ENCODE assay signal across 1 cellular context in the genomic region with DNA sequence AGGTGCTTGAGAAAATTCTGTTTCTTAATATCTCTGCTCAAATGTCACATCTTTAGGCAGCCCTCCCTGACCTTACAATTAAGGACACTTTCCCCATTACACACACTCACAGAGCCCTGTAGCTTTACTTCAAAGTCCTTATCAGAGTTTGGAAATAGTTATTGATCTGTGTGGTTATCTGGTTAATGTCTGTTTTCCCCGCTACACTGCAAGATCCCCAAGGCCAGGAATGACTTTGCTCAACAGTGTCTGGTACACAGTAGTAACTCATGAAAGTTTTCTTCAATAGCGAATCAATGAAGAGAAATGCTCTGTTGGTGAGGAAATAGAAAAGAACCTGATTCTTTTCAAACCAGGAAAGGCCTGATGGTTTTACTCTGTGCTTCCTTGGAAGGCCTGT.
TF ChIP-seq lines count a peak whose summit lies in the region.

No MANE protein-coding gene starts in this region.

TF ChIP-seq in HepG2, 621 proteins besides CTCF, POLR2A, EP300 and RAD21 (continued from another document):
- TF ChIP-seq, protein P1, sequence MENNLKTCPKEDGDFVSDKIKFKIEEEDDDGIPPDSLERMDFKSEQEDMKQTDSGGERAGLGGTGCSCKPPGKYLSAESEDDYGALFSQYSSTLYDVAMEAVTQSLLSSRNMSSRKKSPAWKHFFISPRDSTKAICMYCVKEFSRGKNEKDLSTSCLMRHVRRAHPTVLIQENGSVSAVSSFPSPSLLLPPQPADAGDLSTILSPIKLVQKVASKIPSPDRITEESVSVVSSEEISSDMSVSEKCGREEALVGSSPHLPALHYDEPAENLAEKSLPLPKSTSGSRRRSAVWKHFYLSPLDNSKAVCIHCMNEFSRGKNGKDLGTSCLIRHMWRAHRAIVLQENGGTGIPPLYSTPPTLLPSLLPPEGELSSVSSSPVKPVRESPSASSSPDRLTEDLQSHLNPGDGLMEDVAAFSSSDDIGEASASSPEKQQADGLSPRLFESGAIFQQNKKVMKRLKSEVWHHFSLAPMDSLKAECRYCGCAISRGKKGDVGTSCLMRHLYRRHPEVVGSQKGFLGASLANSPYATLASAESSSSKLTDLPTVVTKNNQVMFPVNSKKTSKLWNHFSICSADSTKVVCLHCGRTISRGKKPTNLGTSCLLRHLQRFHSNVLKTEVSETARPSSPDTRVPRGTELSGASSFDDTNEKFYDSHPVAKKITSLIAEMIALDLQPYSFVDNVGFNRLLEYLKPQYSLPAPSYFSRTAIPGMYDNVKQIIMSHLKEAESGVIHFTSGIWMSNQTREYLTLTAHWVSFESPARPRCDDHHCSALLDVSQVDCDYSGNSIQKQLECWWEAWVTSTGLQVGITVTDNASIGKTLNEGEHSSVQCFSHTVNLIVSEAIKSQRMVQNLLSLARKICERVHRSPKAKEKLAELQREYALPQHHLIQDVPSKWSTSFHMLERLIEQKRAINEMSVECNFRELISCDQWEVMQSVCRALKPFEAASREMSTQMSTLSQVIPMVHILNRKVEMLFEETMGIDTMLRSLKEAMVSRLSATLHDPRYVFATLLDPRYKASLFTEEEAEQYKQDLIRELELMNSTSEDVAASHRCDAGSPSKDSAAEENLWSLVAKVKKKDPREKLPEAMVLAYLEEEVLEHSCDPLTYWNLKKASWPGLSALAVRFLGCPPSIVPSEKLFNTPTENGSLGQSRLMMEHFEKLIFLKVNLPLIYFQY (CRISPR knock-in tag; IDR thresholded peaks at IDR 0.05; ENCODE audit: borderline replicate concordance), result no peak
- no peak for TF ChIP-seq CBX5 (CRISPR knock-in tag; IDR thresholded peaks at IDR 0.05; ENCODE audit: borderline replicate concordance)
- TF ChIP-seq SP2 (CRISPR knock-in tag; IDR thresholded peaks at IDR 0.05), result no peak
- TF ChIP-seq ISX (CRISPR knock-in tag; conservative IDR thresholded peaks at IDR 0.05), result no peak
- peak; percentile 47; the same call in 1 of the 2 replicates for TF ChIP-seq NFE2L2 (IDR thresholded peaks at IDR 0.05; ENCODE audit: low read length)
- TF ChIP-seq RFXAP (CRISPR knock-in tag; IDR thresholded peaks at IDR 0.05; ENCODE audit: borderline replicate concordance), result peak; percentile 48; the same call in 1 of the 2 replicates
- TF ChIP-seq TARDBP (CRISPR knock-in tag; IDR thresholded peaks at IDR 0.05), result 0 out of 2 replicates have a peak, but pooled peaks have one; percentile 15
- TF ChIP-seq ZNF367 (CRISPR knock-in tag; IDR thresholded peaks at IDR 0.05; ENCODE audit: borderline replicate concordance), result no peak
- TF ChIP-seq ZNF552 (CRISPR knock-in tag; IDR thresholded peaks at IDR 0.05; ENCODE audit: borderline replicate concordance), result no peak
- no peak for TF ChIP-seq ZNF670 (CRISPR knock-in tag; IDR thresholded peaks at IDR 0.05; ENCODE audit: borderline replicate concordance)
- no peak for TF ChIP-seq JARID2 (CRISPR knock-in tag; IDR thresholded peaks at IDR 0.05; ENCODE audit: insufficient replicate concordance)
- TF ChIP-seq, protein P2, sequence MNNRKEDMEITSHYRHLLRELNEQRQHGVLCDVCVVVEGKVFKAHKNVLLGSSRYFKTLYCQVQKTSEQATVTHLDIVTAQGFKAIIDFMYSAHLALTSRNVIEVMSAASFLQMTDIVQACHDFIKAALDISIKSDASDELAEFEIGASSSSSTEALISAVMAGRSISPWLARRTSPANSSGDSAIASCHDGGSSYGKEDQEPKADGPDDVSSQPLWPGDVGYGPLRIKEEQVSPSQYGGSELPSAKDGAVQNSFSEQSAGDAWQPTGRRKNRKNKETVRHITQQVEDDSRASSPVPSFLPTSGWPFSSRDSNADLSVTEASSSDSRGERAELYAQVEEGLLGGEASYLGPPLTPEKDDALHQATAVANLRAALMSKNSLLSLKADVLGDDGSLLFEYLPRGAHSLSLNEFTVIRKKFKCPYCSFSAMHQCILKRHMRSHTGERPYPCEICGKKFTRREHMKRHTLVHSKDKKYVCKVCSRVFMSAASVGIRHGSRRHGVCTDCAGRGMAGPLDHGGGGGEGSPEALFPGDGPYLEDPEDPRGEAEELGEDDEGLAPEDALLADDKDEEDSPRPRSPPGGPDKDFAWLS (CRISPR knock-in tag; IDR thresholded peaks at IDR 0.05; ENCODE audit: borderline replicate concordance), result no peak
- TF ChIP-seq, protein P3, sequence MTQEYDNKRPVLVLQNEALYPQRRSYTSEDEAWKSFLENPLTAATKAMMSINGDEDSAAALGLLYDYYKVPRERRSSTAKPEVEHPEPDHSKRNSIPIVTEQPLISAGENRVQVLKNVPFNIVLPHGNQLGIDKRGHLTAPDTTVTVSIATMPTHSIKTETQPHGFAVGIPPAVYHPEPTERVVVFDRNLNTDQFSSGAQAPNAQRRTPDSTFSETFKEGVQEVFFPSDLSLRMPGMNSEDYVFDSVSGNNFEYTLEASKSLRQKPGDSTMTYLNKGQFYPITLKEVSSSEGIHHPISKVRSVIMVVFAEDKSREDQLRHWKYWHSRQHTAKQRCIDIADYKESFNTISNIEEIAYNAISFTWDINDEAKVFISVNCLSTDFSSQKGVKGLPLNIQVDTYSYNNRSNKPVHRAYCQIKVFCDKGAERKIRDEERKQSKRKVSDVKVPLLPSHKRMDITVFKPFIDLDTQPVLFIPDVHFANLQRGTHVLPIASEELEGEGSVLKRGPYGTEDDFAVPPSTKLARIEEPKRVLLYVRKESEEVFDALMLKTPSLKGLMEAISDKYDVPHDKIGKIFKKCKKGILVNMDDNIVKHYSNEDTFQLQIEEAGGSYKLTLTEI (CRISPR knock-in tag; conservative IDR thresholded peaks at IDR 0.05), result no peak
- TF ChIP-seq ZBTB7B (CRISPR knock-in tag; IDR thresholded peaks at IDR 0.05), result no peak; the same call in 1 of the 2 replicates
- no peak for TF ChIP-seq ZNF350 (CRISPR knock-in tag; IDR thresholded peaks at IDR 0.05; ENCODE audit: borderline replicate concordance, low read depth)
- TF ChIP-seq FOXO1 (CRISPR knock-in tag; IDR thresholded peaks at IDR 0.05), result peak; percentile 91
- TF ChIP-seq, protein P4, sequence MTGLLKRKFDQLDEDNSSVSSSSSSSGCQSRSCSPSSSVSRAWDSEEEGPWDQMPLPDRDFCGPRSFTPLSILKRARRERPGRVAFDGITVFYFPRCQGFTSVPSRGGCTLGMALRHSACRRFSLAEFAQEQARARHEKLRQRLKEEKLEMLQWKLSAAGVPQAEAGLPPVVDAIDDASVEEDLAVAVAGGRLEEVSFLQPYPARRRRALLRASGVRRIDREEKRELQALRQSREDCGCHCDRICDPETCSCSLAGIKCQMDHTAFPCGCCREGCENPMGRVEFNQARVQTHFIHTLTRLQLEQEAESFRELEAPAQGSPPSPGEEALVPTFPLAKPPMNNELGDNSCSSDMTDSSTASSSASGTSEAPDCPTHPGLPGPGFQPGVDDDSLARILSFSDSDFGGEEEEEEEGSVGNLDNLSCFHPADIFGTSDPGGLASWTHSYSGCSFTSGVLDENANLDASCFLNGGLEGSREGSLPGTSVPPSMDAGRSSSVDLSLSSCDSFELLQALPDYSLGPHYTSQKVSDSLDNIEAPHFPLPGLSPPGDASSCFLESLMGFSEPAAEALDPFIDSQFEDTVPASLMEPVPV (CRISPR knock-in tag; IDR thresholded peaks at IDR 0.05), result no peak
- TF ChIP-seq, protein P5, sequence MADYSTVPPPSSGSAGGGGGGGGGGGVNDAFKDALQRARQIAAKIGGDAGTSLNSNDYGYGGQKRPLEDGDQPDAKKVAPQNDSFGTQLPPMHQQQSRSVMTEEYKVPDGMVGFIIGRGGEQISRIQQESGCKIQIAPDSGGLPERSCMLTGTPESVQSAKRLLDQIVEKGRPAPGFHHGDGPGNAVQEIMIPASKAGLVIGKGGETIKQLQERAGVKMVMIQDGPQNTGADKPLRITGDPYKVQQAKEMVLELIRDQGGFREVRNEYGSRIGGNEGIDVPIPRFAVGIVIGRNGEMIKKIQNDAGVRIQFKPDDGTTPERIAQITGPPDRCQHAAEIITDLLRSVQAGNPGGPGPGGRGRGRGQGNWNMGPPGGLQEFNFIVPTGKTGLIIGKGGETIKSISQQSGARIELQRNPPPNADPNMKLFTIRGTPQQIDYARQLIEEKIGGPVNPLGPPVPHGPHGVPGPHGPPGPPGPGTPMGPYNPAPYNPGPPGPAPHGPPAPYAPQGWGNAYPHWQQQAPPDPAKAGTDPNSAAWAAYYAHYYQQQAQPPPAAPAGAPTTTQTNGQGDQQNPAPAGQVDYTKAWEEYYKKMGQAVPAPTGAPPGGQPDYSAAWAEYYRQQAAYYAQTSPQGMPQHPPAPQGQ (CRISPR knock-in tag; IDR thresholded peaks at IDR 0.05; ENCODE audit: borderline replicate concordance), result no peak
- TF ChIP-seq, protein P6, sequence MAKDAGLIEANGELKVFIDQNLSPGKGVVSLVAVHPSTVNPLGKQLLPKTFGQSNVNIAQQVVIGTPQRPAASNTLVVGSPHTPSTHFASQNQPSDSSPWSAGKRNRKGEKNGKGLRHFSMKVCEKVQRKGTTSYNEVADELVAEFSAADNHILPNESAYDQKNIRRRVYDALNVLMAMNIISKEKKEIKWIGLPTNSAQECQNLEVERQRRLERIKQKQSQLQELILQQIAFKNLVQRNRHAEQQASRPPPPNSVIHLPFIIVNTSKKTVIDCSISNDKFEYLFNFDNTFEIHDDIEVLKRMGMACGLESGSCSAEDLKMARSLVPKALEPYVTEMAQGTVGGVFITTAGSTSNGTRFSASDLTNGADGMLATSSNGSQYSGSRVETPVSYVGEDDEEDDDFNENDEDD (CRISPR knock-in tag; IDR thresholded peaks at IDR 0.05; ENCODE audit: borderline replicate concordance), result no peak
- no peak for TF ChIP-seq MTF2 (CRISPR knock-in tag; IDR thresholded peaks at IDR 0.05; ENCODE audit: borderline replicate concordance)
- TF ChIP-seq CBX2 (IDR thresholded peaks at IDR 0.05; ENCODE audit: low read depth, low read length), result no peak
- TF ChIP-seq CBX2 (CRISPR knock-in tag; IDR thresholded peaks at IDR 0.05; ENCODE audit: low read depth), result no peak
- TF ChIP-seq ZNF225 (CRISPR knock-in tag; IDR thresholded peaks at IDR 0.05), result no peak
- TF ChIP-seq TSC22D2 (CRISPR knock-in tag; IDR thresholded peaks at IDR 0.05; ENCODE audit: borderline replicate concordance), result no peak
- peak; percentile 95 for TF ChIP-seq NCOA2 (CRISPR knock-in tag; IDR thresholded peaks at IDR 0.05)
- TF ChIP-seq NRL (CRISPR knock-in tag; IDR thresholded peaks at IDR 0.05; ENCODE audit: borderline replicate concordance), result no peak
